ENCODE assay signal across 11 cellular contexts in genomic region chr16:46873201-46873600, GRCh38.
"Had no signal": no experiment of that assay in that cellular context is flagged by ENCODE, and none has a peak within 500 bp of the region (broad histone marks: within the 10 kb centered on the region; RNA-seq: fewer than 3 reads in every experiment).

No MANE protein-coding gene starts in this region.

- FAIRE-seq: H1, H54 had no signal

- H3K4me3 ChIP-seq: GM23248, GM23338, HAP-1 had no signal

- DNase-seq: GM23248, GOT3, H7, H9, HCEC 1CT, HFFc6 had no signal

- H3K36me3 ChIP-seq: HAP-1 had no signal

- H3K9ac ChIP-seq: GM23248 had no signal

- H3K9me3 ChIP-seq: HAP-1 had no signal

- H3K27ac ChIP-seq: GM23248 had no signal

- ATAC-seq: GM23338, HCT116 had no signal
